19 cellular contexts compared by ENCODE assay signal in the genomic region with DNA sequence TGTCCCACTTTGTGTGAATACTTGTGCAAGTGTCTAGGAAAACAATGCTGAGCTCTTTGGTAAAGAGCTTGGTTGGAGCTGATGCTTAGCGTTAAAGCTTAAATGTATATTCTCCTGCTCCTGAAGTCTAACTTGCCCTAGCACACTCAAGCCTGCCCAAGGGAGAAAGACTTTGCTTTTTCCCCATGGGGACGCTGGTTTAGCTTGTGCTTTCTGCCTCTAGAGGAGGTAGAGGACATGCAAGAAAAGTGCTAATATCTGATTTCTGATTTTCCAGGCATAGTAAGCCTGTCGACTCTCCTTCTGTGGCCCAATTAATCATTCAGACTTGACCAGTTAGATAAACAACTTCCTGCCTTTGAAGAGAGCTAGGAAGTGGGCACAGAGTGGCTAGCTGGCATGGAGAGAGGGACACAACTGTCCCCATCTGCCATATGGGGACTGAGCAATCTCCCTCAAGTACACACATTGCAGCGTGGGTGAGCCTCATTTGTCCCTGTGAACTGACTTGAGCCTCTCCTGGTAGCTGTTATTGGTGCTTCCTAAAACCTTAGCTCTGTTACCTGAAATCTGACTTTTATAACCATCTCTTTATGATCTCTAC.
DNase-seq lines count a peak whose midpoint lies in the region; FAIRE-seq and TF ChIP-seq lines count a peak whose summit lies in the region.
"Had no signal": no experiment of that assay in that cellular context is flagged by ENCODE, and none has a peak within 500 bp of the region (broad histone marks: within the 10 kb centered on the region; RNA-seq: fewer than 3 reads in every experiment).

No MANE protein-coding gene starts in this region.

- H3K9ac ChIP-seq in H1 (replicated peaks in 1 of 4; ENCODE audit: extremely low read depth in 1 of 4, low read depth in 3 of 4, low read length in 3 of 4) = no peak overlapping the region

- CTCF ChIA-PET in H1 (lab: Charles Lee; ENCODE audit: partially characterized antibody) = interaction anchor here (0.7 to 1.5 kb wide), 9 partner anchors 10 to 425 kb away, joined by 3 to 7 read pairs (median 4); no protein-coding TSS in a partner anchor
- CTCF ChIA-PET in activated CD4-positive, alpha-beta T cell treated with anti-CD3 and anti-CD28 coated beads, Interleukin-2, amount 10 ng/mL, durations not matched to agents 7 days and 5 days (lab: Charles Lee) = no interaction called here

- peak in 1 of 2 experiments; percentile 37; a peak in 2 of 4 replicates for TF ChIP-seq RAD21 in H1 (IDR thresholded peaks at IDR 0.05 in 1 of 2, conservative IDR thresholded peaks at IDR 0.05 in 1 of 2; ENCODE audit: low read depth in 2 of 2, low read length in 2 of 2)

- H3K27me3 Mint-ChIP-seq in nephron progenitor cell (ENCODE audit: low read depth, poor library complexity) = peaks cover 4% of the 10 kb centered on the region
- H3K27me3 Mint-ChIP-seq in activated CD4-positive, alpha-beta T cell treated with anti-CD3 and anti-CD28 coated beads, Interleukin-2, amount 10 ng/mL, durations not matched to agents 7 days and 5 days = no peaks in the 10 kb centered on the region
- H3K27me3 Mint-ChIP-seq: IgD-negative memory B cell had no signal

- no peaks in the 10 kb centered on the region for H3K4me1 ChIP-seq in H1 (replicated peaks in 1 of 4; ENCODE audit: control insufficient read depth in 3 of 4, insufficient read depth in 4 of 4, low read length in 3 of 4)

- no peak overlapping the region for H2BK12ac ChIP-seq in H1 (ENCODE audit: low read depth, low read length)

- no peaks in the 10 kb centered on the region for H3K79me1 ChIP-seq in H1 (ENCODE audit: low read depth, low read length)

- POLR2A ChIA-PET in H1 (lab: Charles Lee; ENCODE audit: partially characterized antibody) = interaction anchor here (1.0 kb wide), 1 partner anchor 11 kb away, joined by 3 read pairs; no protein-coding TSS in a partner anchor
- POLR2A ChIA-PET in activated CD4-positive, alpha-beta T cell treated with anti-CD3 and anti-CD28 coated beads, Interleukin-2, amount 10 ng/mL, durations not matched to agents 7 days and 5 days (lab: Charles Lee) = no interaction called here

- H2BK120ac ChIP-seq in H1 (replicated peaks; ENCODE audit: low read depth, low read length) = no peak overlapping the region

- no peak for TF ChIP-seq EP300 in H1 (IDR thresholded peaks at IDR 0.05; ENCODE audit: borderline replicate concordance in 1 of 2, low read depth in 2 of 2, low read length in 2 of 2)

- no peaks in the 10 kb centered on the region for H3K27me3 ChIP-seq in H1 (replicated peaks in 1 of 4; ENCODE audit: control insufficient read depth in 3 of 4, extremely low read depth in 1 of 4, insufficient read depth in 3 of 4, low read length in 3 of 4)

- H3K4me2 ChIP-seq in H1 (ENCODE audit: insufficient read depth in 1 of 2, low read depth in 2 of 2, low read length in 2 of 2) = no peak overlapping the region
- H3K4me2 ChIP-seq: PC-9 had no signal

- peaks cover 17% of the 10 kb centered on the region for H3K4me1 Mint-ChIP-seq in nephron progenitor cell
- H3K4me1 Mint-ChIP-seq in activated CD4-positive, alpha-beta T cell treated with anti-CD3 and anti-CD28 coated beads, Interleukin-2, amount 10 ng/mL, durations not matched to agents 7 days and 5 days = no peaks in the 10 kb centered on the region
- H3K4me1 Mint-ChIP-seq: CD14-positive monocyte, IgD-negative memory B cell had no signal

- no peak overlapping the region for H2BK5ac ChIP-seq in H1 (ENCODE audit: low read depth, low read length)

- H3K4ac ChIP-seq in H1 (replicated peaks; ENCODE audit: insufficient read length, low read depth, low read length) = no peak overlapping the region

- H2AFZ ChIP-seq in H1 (ENCODE audit: low read length) = peak overlapping the region; percentile 77; the same call in 1 of the 2 replicates
- H2AFZ ChIP-seq: PC-9 had no signal

- no peak overlapping the region for H2BK20ac ChIP-seq in H1 (ENCODE audit: low read length)

- no peaks in the 10 kb centered on the region for H3K23me2 ChIP-seq in H1 (ENCODE audit: low read depth, low read length)

- H3K27ac Mint-ChIP-seq in nephron progenitor cell = peak overlapping the region; percentile 55
- no peak overlapping the region for H3K27ac Mint-ChIP-seq in activated CD4-positive, alpha-beta T cell treated with anti-CD3 and anti-CD28 coated beads, Interleukin-2, amount 10 ng/mL, durations not matched to agents 7 days and 5 days
- H3K27ac Mint-ChIP-seq: CD14-positive monocyte, IgD-negative memory B cell had no signal

- TF ChIP-seq CTCF in H1 (IDR thresholded peaks at IDR 0.05; ENCODE audit: control extremely low read depth in 1 of 3, insufficient read depth in 1 of 3, low read depth in 1 of 3, low read length in 3 of 3) (peak in 1 of 3 experiments; percentile 27; a peak in 2 of 4 replicates), nephron progenitor cell (IDR thresholded peaks at IDR 0.05) (no peak)

- H4K91ac ChIP-seq in H1 (replicated peaks; ENCODE audit: insufficient read length, low read length) = no peak overlapping the region

- H4K5ac ChIP-seq in H1 (ENCODE audit: insufficient read length, low read depth, low read length) = no peak overlapping the region

- DNase-seq in NCI-H345 treated with DMSO at 0.1 percent for 48 hours (lab: John Stamatoyannopoulos, UW; ENCODE audit: unreplicated experiment) (peak; percentile 16), H1 (ENCODE audit: low read depth in 1 of 2, low spot score in 2 of 2) (no peak), nephron progenitor cell (no peak), NCI-H146 (lab: John Stamatoyannopoulos, UW) (no peak), HuH-7 (ENCODE audit: low spot score) (no peak), COLO668 (lab: John Stamatoyannopoulos, UW; ENCODE audit: unreplicated experiment) (no peak)
- DNase-seq in activated CD4-positive, alpha-beta T cell treated with anti-CD3 and anti-CD28 coated beads, Interleukin-2, amount 10 ng/mL, durations not matched to agents 7 days and 5 days = no peak
- DNase-seq: ACHN, DMS79 treated with DMSO at 0.1 percent for 48 hours, GOT3, Karpas-422, NCI-H1417 treated with DMSO at 0.1 percent for 48 hours, NCI-H1930, NCI-H524, PC-9, SIG-M5 had no signal

- no peaks in the 10 kb centered on the region for H3K36me3 ChIP-seq in H1 (ENCODE audit: control insufficient read depth in 2 of 4, insufficient read depth in 4 of 4, low read length in 3 of 4)

- no peaks in the 10 kb centered on the region for H3K9me3 Mint-ChIP-seq in nephron progenitor cell
- no peaks in the 10 kb centered on the region for H3K9me3 Mint-ChIP-seq in activated CD4-positive, alpha-beta T cell treated with anti-CD3 and anti-CD28 coated beads, Interleukin-2, amount 10 ng/mL, durations not matched to agents 7 days and 5 days

- H3K79me2 ChIP-seq in H1 (ENCODE audit: control insufficient read depth in 1 of 2, insufficient read depth in 2 of 2, low read length in 2 of 2) = no peaks in the 10 kb centered on the region

- H3K9me3 ChIP-seq in H1 (ENCODE audit: insufficient read depth in 2 of 2, low read depth in 1 of 2, low read length in 1 of 2) = no peaks in the 10 kb centered on the region

- H3K4me3 ChIP-seq in H1 (ENCODE audit: extremely low read depth in 1 of 4, insufficient read depth in 2 of 4, low read depth in 3 of 4, low read length in 4 of 4) = no peak overlapping the region
- H3K4me3 ChIP-seq: PC-9 had no signal

- H3K23ac ChIP-seq in H1 (ENCODE audit: insufficient read length) = no peak overlapping the region

- 84% methylated on average over 4 of the region's 4 CpGs; no CpG with 5 or more reads in 1 of the 2 experiments for WGBS in H1 (ENCODE audit: extremely low coverage in 1 of 2, insufficient coverage in 1 of 2, insufficient read length in 1 of 2, insufficient replicate concordance in 2 of 2, low coverage in 1 of 2, low lambda C conversion rate in 2 of 2, missing lambda C conversion rate in 1 of 2), 2 experiments

- TF ChIP-seq POLR2A in H1 (IDR thresholded peaks at IDR 0.05; ENCODE audit: control extremely low read depth in 1 of 2, low read depth in 2 of 2, low read length in 2 of 2) = no peak

- H3K56ac ChIP-seq in H1 (replicated peaks; ENCODE audit: insufficient read length, low read depth, low read length) = no peak overlapping the region

- H3K27ac ChIP-seq in H1 (ENCODE audit: low read depth, low read length) = no peak overlapping the region
- H3K27ac ChIP-seq: PC-9, RWPE1 had no signal

- H3K18ac ChIP-seq in H1 (ENCODE audit: extremely low read depth, low read length) = no peak overlapping the region

- no peak overlapping the region for H3K14ac ChIP-seq in H1 (ENCODE audit: insufficient read length)

- no peaks in the 10 kb centered on the region for H4K20me1 ChIP-seq in H1 (replicated peaks in 1 of 2; ENCODE audit: control insufficient read depth in 1 of 2, insufficient read depth in 2 of 2, low read length in 2 of 2)

- H2BK15ac ChIP-seq in H1 (ENCODE audit: low read length) = no peak overlapping the region

- FAIRE-seq in H1 (lab: Jason Lieb, UNC) = no peak

- H2AK5ac ChIP-seq in H1 (ENCODE audit: low read depth, low read length) = no peak overlapping the region

- no peaks in the 10 kb centered on the region for H3K36me3 Mint-ChIP-seq in nephron progenitor cell (ENCODE audit: low read depth)
- H3K36me3 Mint-ChIP-seq in activated CD4-positive, alpha-beta T cell treated with anti-CD3 and anti-CD28 coated beads, Interleukin-2, amount 10 ng/mL, durations not matched to agents 7 days and 5 days (ENCODE audit: low read depth) = no peaks in the 10 kb centered on the region
- H3K36me3 Mint-ChIP-seq: CD14-positive monocyte, IgD-negative memory B cell had no signal

- H4K8ac ChIP-seq in H1 (ENCODE audit: extremely low read depth, insufficient read depth, low read length) = no peak overlapping the region

- H3K4me3 Mint-ChIP-seq in nephron progenitor cell = no peak overlapping the region
- H3K4me3 Mint-ChIP-seq in activated CD4-positive, alpha-beta T cell treated with anti-CD3 and anti-CD28 coated beads, Interleukin-2, amount 10 ng/mL, durations not matched to agents 7 days and 5 days = no peak overlapping the region
- H3K4me3 Mint-ChIP-seq: CD14-positive monocyte, IgD-negative memory B cell had no signal

TF ChIP-seq in H1, 55 proteins besides CTCF, POLR2A, EP300 and RAD21 (continues in another document):
- TF ChIP-seq NRF1 (IDR thresholded peaks at IDR 0.05; ENCODE audit: low read depth, low read length) (no peak), JUN (IDR thresholded peaks at IDR 0.05; ENCODE audit: low read depth, low read length) (no peak), CHD2 (IDR thresholded peaks at IDR 0.05; ENCODE audit: low read length) (no peak)
